In the genomic region with DNA sequence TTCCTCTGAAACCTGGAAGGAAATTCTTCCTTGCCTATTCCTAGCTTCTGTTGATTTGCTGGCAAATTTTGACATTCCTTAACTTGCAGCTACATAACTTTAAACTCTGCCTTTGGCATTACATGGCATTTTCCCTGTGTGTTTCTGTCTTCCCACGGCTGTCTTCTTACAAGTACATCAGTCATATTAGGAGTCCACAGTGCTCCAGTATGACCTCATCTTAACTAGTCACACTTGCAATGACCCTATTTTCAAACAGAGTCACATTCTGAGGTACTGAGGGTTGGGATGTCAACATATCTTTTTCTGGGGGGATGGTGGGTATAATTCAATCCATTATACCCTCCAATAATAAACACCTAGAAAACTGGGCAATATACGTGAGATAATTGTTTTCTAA, we compare ENCODE assay signal across 1 cellular context.
TF ChIP-seq lines count a peak whose summit lies in the region.

No MANE protein-coding gene starts in this region.

TF ChIP-seq in K562, 482 proteins besides CTCF, POLR2A, EP300 and RAD21:
- TF ChIP-seq, protein P1, sequence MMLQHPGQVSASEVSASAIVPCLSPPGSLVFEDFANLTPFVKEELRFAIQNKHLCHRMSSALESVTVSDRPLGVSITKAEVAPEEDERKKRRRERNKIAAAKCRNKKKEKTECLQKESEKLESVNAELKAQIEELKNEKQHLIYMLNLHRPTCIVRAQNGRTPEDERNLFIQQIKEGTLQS (IDR thresholded peaks at IDR 0.05): peak; percentile 17; the same call in 1 of the 2 replicates
- TF ChIP-seq, protein P1 (CRISPR knock-in tag; conservative IDR thresholded peaks at IDR 0.05): no peak
- TF ChIP-seq, protein P2, sequence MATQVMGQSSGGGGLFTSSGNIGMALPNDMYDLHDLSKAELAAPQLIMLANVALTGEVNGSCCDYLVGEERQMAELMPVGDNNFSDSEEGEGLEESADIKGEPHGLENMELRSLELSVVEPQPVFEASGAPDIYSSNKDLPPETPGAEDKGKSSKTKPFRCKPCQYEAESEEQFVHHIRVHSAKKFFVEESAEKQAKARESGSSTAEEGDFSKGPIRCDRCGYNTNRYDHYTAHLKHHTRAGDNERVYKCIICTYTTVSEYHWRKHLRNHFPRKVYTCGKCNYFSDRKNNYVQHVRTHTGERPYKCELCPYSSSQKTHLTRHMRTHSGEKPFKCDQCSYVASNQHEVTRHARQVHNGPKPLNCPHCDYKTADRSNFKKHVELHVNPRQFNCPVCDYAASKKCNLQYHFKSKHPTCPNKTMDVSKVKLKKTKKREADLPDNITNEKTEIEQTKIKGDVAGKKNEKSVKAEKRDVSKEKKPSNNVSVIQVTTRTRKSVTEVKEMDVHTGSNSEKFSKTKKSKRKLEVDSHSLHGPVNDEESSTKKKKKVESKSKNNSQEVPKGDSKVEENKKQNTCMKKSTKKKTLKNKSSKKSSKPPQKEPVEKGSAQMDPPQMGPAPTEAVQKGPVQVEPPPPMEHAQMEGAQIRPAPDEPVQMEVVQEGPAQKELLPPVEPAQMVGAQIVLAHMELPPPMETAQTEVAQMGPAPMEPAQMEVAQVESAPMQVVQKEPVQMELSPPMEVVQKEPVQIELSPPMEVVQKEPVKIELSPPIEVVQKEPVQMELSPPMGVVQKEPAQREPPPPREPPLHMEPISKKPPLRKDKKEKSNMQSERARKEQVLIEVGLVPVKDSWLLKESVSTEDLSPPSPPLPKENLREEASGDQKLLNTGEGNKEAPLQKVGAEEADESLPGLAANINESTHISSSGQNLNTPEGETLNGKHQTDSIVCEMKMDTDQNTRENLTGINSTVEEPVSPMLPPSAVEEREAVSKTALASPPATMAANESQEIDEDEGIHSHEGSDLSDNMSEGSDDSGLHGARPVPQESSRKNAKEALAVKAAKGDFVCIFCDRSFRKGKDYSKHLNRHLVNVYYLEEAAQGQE (CRISPR knock-in tag; IDR thresholded peaks at IDR 0.05; ENCODE audit: low read depth): no peak
